ENCODE assay signal across 11 cellular contexts in the genomic region with DNA sequence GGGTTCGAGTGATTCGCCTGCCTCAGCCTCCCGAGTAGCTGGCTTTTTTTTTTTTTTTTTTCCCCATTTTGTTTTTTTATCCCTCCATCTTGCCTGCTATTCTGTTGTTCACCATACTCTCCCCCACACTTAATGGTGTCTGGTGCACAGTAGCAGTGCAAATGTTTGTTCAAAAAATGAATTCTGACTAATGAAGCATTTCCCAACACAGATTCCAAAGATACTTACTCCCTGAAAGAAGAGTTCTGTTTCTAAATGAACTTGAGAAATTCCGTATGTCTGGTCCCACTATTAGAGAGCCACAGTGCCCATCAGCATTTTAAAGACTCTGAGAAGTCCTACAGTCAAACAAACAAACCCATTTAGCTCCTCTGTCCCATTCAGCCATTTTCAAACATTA. TPM values are rescaled to one million over a fixed set of nuclear protein-coding genes. Genes with fewer than 3 reads are reported as not detected.
DNase-seq lines count a peak whose midpoint lies in the region; ATAC-seq and TF ChIP-seq lines count a peak whose summit lies in the region.
"Had no signal": no experiment of that assay in that cellular context is flagged by ENCODE, and none has a peak within 500 bp of the region (broad histone marks: within the 10 kb centered on the region; RNA-seq: fewer than 3 reads in every experiment).

No MANE protein-coding gene starts in this region.

- POLR2A ChIA-PET in T-cell (lab: Charles Lee) = interaction anchor here (0.6 to 1.8 kb wide), 8 partner anchors 9 to 675 kb away, joined by 3 to 26 read pairs (median 4); a partner anchor contains a TSS

- peaks cover 21% of the 10 kb centered on the region for H3K4me1 ChIP-seq in smooth muscle cell (ENCODE audit: low read depth)

- peaks cover 83 to 90% (median 86%) of the 10 kb centered on the region in 3 donors for H3K4me1 Mint-ChIP-seq in T-cell

- H3K36me3 ChIP-seq in smooth muscle cell (ENCODE audit: low read depth) = peaks cover under 1% of the 10 kb centered on the region

- H4K20me1 ChIP-seq in smooth muscle cell (ENCODE audit: low read depth) = peaks cover 12% of the 10 kb centered on the region

- H3K27me3 Mint-ChIP-seq in T-cell = no peaks in the 10 kb centered on the region

- no peak for TF ChIP-seq CTCF in GM12865 (IDR thresholded peaks at IDR 0.05; ENCODE audit: insufficient read depth, low read depth, low read length, missing control alignments)
- no peak for TF ChIP-seq CTCF in smooth muscle cell (IDR thresholded peaks at IDR 0.05; ENCODE audit: borderline replicate concordance, insufficient read depth, poor library complexity, severe bottlenecking)

- CTCF ChIA-PET in T-cell (lab: Charles Lee) = interaction anchor here (0.6 to 3.1 kb wide), 9 partner anchors 9 to 486 kb away, joined by 3 to 23 read pairs (median 4); a partner anchor contains a TSS

- H3K27me3 ChIP-seq in smooth muscle cell (ENCODE audit: low read depth) = no peaks in the 10 kb centered on the region
- H3K27me3 ChIP-seq: pancreas had no signal

- WGBS in smooth muscle cell (ENCODE audit: low lambda C conversion rate) = 34% methylated on average over 4 of the region's 4 CpGs

- H3K79me2 ChIP-seq in smooth muscle cell (ENCODE audit: low read depth) = peaks cover 66% of the 10 kb centered on the region

- H3K9ac ChIP-seq in smooth muscle cell (ENCODE audit: low read depth) = peak overlapping the region; percentile 80

- H3F3A ChIP-seq in smooth muscle cell (ENCODE audit: low read depth) = peaks cover 26% of the 10 kb centered on the region

- peaks cover 62% of the 10 kb centered on the region for H3K36me3 Mint-ChIP-seq in T-cell

- H3K9me3 Mint-ChIP-seq in T-cell = peaks cover 0 to 7% (median 0%) of the 10 kb centered on the region in 3 donors

- H3K4me3 ChIP-seq in GM12865 (ENCODE audit: low read depth, low read length) (peak overlapping the region; percentile 34), smooth muscle cell (peak overlapping the region; percentile 8)
- H3K4me3 ChIP-seq: pancreas had no signal

- H3K9me3 ChIP-seq in smooth muscle cell (replicated peaks; ENCODE audit: low read depth) = no peaks in the 10 kb centered on the region
- H3K9me3 ChIP-seq: pancreas had no signal

- DNase-seq in GM12865 (ENCODE audit: low read depth) (no peak), T-cell (no peak), fibroblast of gingiva (ENCODE audit: low read depth) (peak; percentile 69), smooth muscle cell (lab: John Stamatoyannopoulos, UW; ENCODE audit: unreplicated experiment) (no peak)
- DNase-seq: activated CD4-positive, CD25-positive, alpha-beta regulatory T cell treated with anti-CD3 and anti-CD28 coated beads, Interleukin-2, amount 50 U/mL, for 72 hours; NCI-H1694; pancreas had no signal

- peak overlapping the region; percentile 95 to 98 for H3K27ac Mint-ChIP-seq in T-cell

- H3K4me3 Mint-ChIP-seq in T-cell = peak overlapping the region; percentile 68 to 76 (median 73)

- ATAC-seq in T-cell (replicated peaks in 1 of 4) (peak in 1 of 4 experiments; percentile 1), GM19395 (IDR thresholded peaks at IDR 0.05; ENCODE audit: unreplicated experiment) (no peak), GM21360 (IDR thresholded peaks at IDR 0.05; ENCODE audit: unreplicated experiment) (no peak), GM21528 (IDR thresholded peaks at IDR 0.05; ENCODE audit: low FRiP score, unreplicated experiment) (no peak), GM19328 (IDR thresholded peaks at IDR 0.05; ENCODE audit: unreplicated experiment) (no peak)

- peak overlapping the region; percentile 98 for H3K27ac ChIP-seq in smooth muscle cell (ENCODE audit: low read depth)

- peak overlapping the region; percentile 78 for H3K4me2 ChIP-seq in smooth muscle cell

- H2AFZ ChIP-seq in smooth muscle cell (ENCODE audit: low read depth) = no peak overlapping the region

RNA-seq across cellular contexts. Expression of a gene that starts 9.5 kb away (rescaled TPM):
- total RNA-seq in T-cell = 100 to 1,000 TPM in 4 of 5 donors, 10 to 100 TPM in 1; 92.6 to 138 (median 113) TPM
- total RNA-seq in smooth muscle cell = 43.6 and 45.0 TPM in 2 replicates
- 23.1 and 29.0 TPM in 2 replicates for polyA plus RNA-seq in smooth muscle cell
